Comparison of ENCODE assay signal across 18 cellular contexts in the genomic region with DNA sequence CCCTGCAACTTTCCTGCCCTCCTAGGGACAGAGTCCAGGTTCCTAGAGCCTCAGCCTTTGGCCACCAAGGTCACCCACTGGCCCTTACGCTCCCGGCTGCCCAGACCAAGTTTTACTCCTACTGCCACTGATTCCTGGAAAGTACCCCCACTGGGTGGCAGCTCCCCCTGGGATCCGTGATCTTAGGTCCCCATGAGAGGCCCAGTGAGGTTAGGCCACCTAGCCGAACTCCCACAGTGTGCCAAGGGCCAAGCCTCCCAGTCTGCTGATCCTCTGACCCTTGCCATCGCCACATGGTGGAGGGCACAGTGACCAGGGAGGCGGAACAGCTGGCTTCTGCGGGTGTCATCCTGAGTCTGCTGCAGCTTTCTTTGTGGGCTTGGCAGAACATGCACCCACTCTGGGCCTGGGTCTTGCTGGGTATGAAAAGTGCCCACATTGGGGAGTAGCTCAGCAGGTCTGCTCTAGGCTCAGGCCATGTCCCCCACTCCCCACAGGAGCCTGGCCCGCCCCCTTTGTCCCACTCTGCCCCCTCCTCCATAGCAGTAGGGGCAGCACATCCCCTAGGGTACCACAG. TPM values are rescaled to one million over a fixed set of nuclear protein-coding genes. Genes with fewer than 3 reads are reported as not detected.
DNase-seq lines count a peak whose midpoint lies in the region; ATAC-seq, FAIRE-seq and TF ChIP-seq lines count a peak whose summit lies in the region.
"Had no signal": no experiment of that assay in that cellular context is flagged by ENCODE, and none has a peak within 500 bp of the region (broad histone marks: within the 10 kb centered on the region; RNA-seq: fewer than 3 reads in every experiment).

No MANE protein-coding gene starts in this region.

- peak; percentile 20; the same call in 1 of the 2 replicates for TF ChIP-seq POLR2A in GM12878 (IDR thresholded peaks at IDR 0.05; ENCODE audit: low read depth, low read length)

- CTCF ChIA-PET in GM12878 (lab: Yijun Ruan, JAX), result no interaction called here

- H3K27ac Mint-ChIP-seq in memory B cell, result peak overlapping the region; percentile 41
- H3K27ac Mint-ChIP-seq in stimulated activated naive B cell treated with anti-CD40 and anti-IgM and Interleukin-4, amounts not matched to agents 10 μg/mL and 1 μg/mL and 100 μg/mL, for 72 hours, result peak overlapping the region; percentile 87
- no peak overlapping the region for H3K27ac Mint-ChIP-seq in GM23338
- H3K27ac Mint-ChIP-seq: B cell; CD4-positive, alpha-beta T cell had no signal

- in situ Hi-C loops in GM12878 (cut with MboI), result no loop called here

- no peak for TF ChIP-seq RAD21 in GM12878 (IDR thresholded peaks at IDR 0.05; ENCODE audit: insufficient read depth, low read depth, low read length)

- peaks cover 38% of the 10 kb centered on the region for H3K36me3 Mint-ChIP-seq in memory B cell
- peaks cover 74 to 86% of the 10 kb centered on the region in 2 donors for H3K36me3 Mint-ChIP-seq in stimulated activated naive B cell treated with anti-CD40 and anti-IgM and Interleukin-4, amounts not matched to agents 10 μg/mL and 1 μg/mL and 100 μg/mL, for 72 hours
- peaks cover 33% of the 10 kb centered on the region for H3K36me3 Mint-ChIP-seq in GM23338 (ENCODE audit: low read depth)

- H3K4me2 ChIP-seq in GM12878 (ENCODE audit: control insufficient read depth, insufficient read depth), result no peak overlapping the region
- H3K4me2 ChIP-seq in GM23338, result no peak overlapping the region

- H2AFZ ChIP-seq in GM12878 (ENCODE audit: control insufficient read depth, low read depth, low read length) (no peak overlapping the region), GM23338 (no peak overlapping the region)

- H3K4me3 ChIP-seq in GM12878, result no peak overlapping the region
- H3K4me3 ChIP-seq in GM23338, result no peak overlapping the region

- H3K9ac ChIP-seq in GM12878 (ENCODE audit: control insufficient read depth, insufficient read depth, low read length), result no peak overlapping the region

- H3K79me2 ChIP-seq in GM12878 (ENCODE audit: control insufficient read depth, insufficient read depth, low read length), result no peaks in the 10 kb centered on the region
- H3K79me2 ChIP-seq in GM23338 (replicated peaks; ENCODE audit: insufficient read depth), result no peaks in the 10 kb centered on the region

- POLR2A ChIA-PET in GM12878 (lab: Charles Lee), result no interaction called here

- no peak for FAIRE-seq in GM12878 (lab: Jason Lieb, UNC)
- FAIRE-seq: GM18507, HepG2, HTR-8/SVneo had no signal

- H3K4me1 ChIP-seq in GM12878 (ENCODE audit: control insufficient read depth, insufficient read depth, low read length), result no peaks in the 10 kb centered on the region
- H3K4me1 ChIP-seq in GM23338 (ENCODE audit: insufficient read depth), result no peaks in the 10 kb centered on the region

- no peak for TF ChIP-seq EP300 in GM12878 (IDR thresholded peaks at IDR 0.05; ENCODE audit: borderline replicate concordance in 1 of 2, control insufficient read depth in 1 of 2, low read depth in 2 of 2, low read length in 2 of 2)

- no peak for ATAC-seq in left cardiac atrium
- no peak for ATAC-seq in Right ventricle myocardium inferior
- ATAC-seq in GM12878, result no peak
- ATAC-seq in memory B cell (ENCODE audit: low read depth), result no peak
- no peak for ATAC-seq in stimulated activated naive B cell treated with anti-CD40 and anti-IgM and Interleukin-4, amounts not matched to agents 10 μg/mL and 1 μg/mL and 100 μg/mL, for 72 hours (replicated peaks)
- ATAC-seq in HG03571 (IDR thresholded peaks at IDR 0.05; ENCODE audit: unreplicated experiment), result no peak
- ATAC-seq in GM23338, result no peak
- ATAC-seq: HepG2 had no signal

- peak; percentile 10 for DNase-seq in left cardiac atrium
- DNase-seq in Right ventricle myocardium inferior (ENCODE audit: missing footprints), result no peak
- DNase-seq in GM12878 (ENCODE audit: low read depth, low spot score), result no peak
- DNase-seq in memory B cell (ENCODE audit: low spot score in 2 of 2), result no peak
- DNase-seq in stimulated activated naive B cell treated with anti-CD40 and anti-IgM and Interleukin-4, amounts not matched to agents 10 μg/mL and 1 μg/mL and 100 μg/mL, for 72 hours, result no peak
- DNase-seq in NCI-H82 (lab: John Stamatoyannopoulos, UW), result no peak
- no peak for DNase-seq in GM23338 (ENCODE audit: low spot score)
- DNase-seq: ACHN; C1 segment of cervical spinal cord; Calu3; CD4-positive, alpha-beta T cell; DMS 273 treated with DMSO at 0.1 percent for 48 hours; H9 had no signal

- H3K27me3 ChIP-seq in GM12878 (replicated peaks in 1 of 2; ENCODE audit: control insufficient read depth in 2 of 2, insufficient read depth in 2 of 2, low read length in 1 of 2) (no peaks in the 10 kb centered on the region), GM23338 (ENCODE audit: insufficient read depth) (no peaks in the 10 kb centered on the region)

- H3K9me3 Mint-ChIP-seq in memory B cell (no peaks in the 10 kb centered on the region), GM23338 (no peaks in the 10 kb centered on the region)
- H3K9me3 Mint-ChIP-seq in stimulated activated naive B cell treated with anti-CD40 and anti-IgM and Interleukin-4, amounts not matched to agents 10 μg/mL and 1 μg/mL and 100 μg/mL, for 72 hours, result no peaks in the 10 kb centered on the region
- H3K9me3 Mint-ChIP-seq: CD4-positive, alpha-beta T cell; H9 had no signal

- H3K27me3 Mint-ChIP-seq in memory B cell (no peaks in the 10 kb centered on the region), GM23338 (ENCODE audit: insufficient read depth, low read depth, poor library complexity) (peaks cover 12% of the 10 kb centered on the region)
- no peaks in the 10 kb centered on the region for H3K27me3 Mint-ChIP-seq in stimulated activated naive B cell treated with anti-CD40 and anti-IgM and Interleukin-4, amounts not matched to agents 10 μg/mL and 1 μg/mL and 100 μg/mL, for 72 hours
- H3K27me3 Mint-ChIP-seq: B cell; CD4-positive, alpha-beta T cell had no signal

- H3K4me1 Mint-ChIP-seq in memory B cell (peaks cover 6% of the 10 kb centered on the region), GM23338 (peaks cover 3% of the 10 kb centered on the region)
- peaks cover 2 to 6% of the 10 kb centered on the region in 2 donors for H3K4me1 Mint-ChIP-seq in stimulated activated naive B cell treated with anti-CD40 and anti-IgM and Interleukin-4, amounts not matched to agents 10 μg/mL and 1 μg/mL and 100 μg/mL, for 72 hours
- H3K4me1 Mint-ChIP-seq: B cell had no signal

- TF ChIP-seq CTCF in GM12878 (IDR thresholded peaks at IDR 0.05 in 2 of 3, conservative IDR thresholded peaks at IDR 0.05 in 1 of 3; ENCODE audit: control insufficient read depth in 2 of 3, extremely low read depth in 1 of 3, insufficient read depth in 1 of 3, low read depth in 3 of 3, low read length in 3 of 3), result no peak
- no peak for TF ChIP-seq CTCF in GM23338 (conservative IDR thresholded peaks at IDR 0.05; ENCODE audit: low read depth in 2 of 2)

- H4K20me1 ChIP-seq in GM12878 (ENCODE audit: control insufficient read depth, insufficient read depth), result no peaks in the 10 kb centered on the region
- no peaks in the 10 kb centered on the region for H4K20me1 ChIP-seq in GM23338 (replicated peaks; ENCODE audit: insufficient read depth)

- H3K9me2 ChIP-seq in GM23338 (ENCODE audit: insufficient read depth), result no peaks in the 10 kb centered on the region

- SMC1A ChIA-PET in GM12878 (lab: Charles Lee; ENCODE audit: uncharacterized antibody, unreplicated experiment), result no interaction called here

- intact Hi-C loops in left cardiac atrium (cut with DNase I) (no loop called here), Right ventricle myocardium inferior (cut with DNase I) (no loop called here), GM12878 (cut with micrococcal nuclease; ENCODE audit: unreplicated experiment) (no loop called here)

- 72% methylated on average over 8 of the region's 8 CpGs for WGBS in GM12878 (ENCODE audit: insufficient coverage, insufficient replicate concordance, low lambda C conversion rate, missing lambda C conversion rate)

- H3F3A ChIP-seq in GM23338 (replicated peaks; ENCODE audit: low read depth), result no peaks in the 10 kb centered on the region

- RAD21 ChIA-PET in GM12878 (lab: Charles Lee; ENCODE audit: unreplicated experiment), result no interaction called here

- no peak overlapping the region for H3K4me3 Mint-ChIP-seq in memory B cell
- no peak overlapping the region for H3K4me3 Mint-ChIP-seq in stimulated activated naive B cell treated with anti-CD40 and anti-IgM and Interleukin-4, amounts not matched to agents 10 μg/mL and 1 μg/mL and 100 μg/mL, for 72 hours
- H3K4me3 Mint-ChIP-seq in GM23338, result no peak overlapping the region
- H3K4me3 Mint-ChIP-seq: B cell; CD4-positive, alpha-beta T cell; H9 had no signal

- H3K9me3 ChIP-seq in GM12878 (replicated peaks; ENCODE audit: control insufficient read depth, insufficient read depth, low read length), result no peaks in the 10 kb centered on the region

- H3K27ac ChIP-seq in GM12878 (ENCODE audit: control insufficient read depth, insufficient read depth) (no peak overlapping the region), GM23338 (ENCODE audit: low read depth) (no peak overlapping the region)

- no TSS peak for BruUV-seq in GM12878 (replicated peaks; lab: Mats Ljungman, UMichigan)

- H3K36me3 ChIP-seq in GM12878 (ENCODE audit: control insufficient read depth in 2 of 2, insufficient read depth in 2 of 2, low read length in 1 of 2) (peaks cover 31 to 59% of the 10 kb centered on the region in 2 experiments), GM23338 (ENCODE audit: insufficient read depth) (peaks cover 4% of the 10 kb centered on the region; the same call in 1 of the 2 replicates)

TF ChIP-seq in GM23338, 12 proteins besides CTCF, POLR2A, EP300 and RAD21 (continues in another document):
- TF ChIP-seq ZNF114 (CRISPR knock-in tag; IDR thresholded peaks at IDR 0.05), result no peak

RNA-seq across cellular contexts. Expression of a gene that starts 40.5 kb away (rescaled TPM):
- total RNA-seq in left cardiac atrium (100 to 1,000 TPM; 110 to 155 TPM), Right ventricle myocardium inferior (151 TPM), GM12878 (2014; rRNA removed) (52.1 and 52.4 TPM in 2 replicates), GM12878 (2014; rRNA removed; fragmentation: Illumina TruSeq; extraction: Trizol) (69.0 and 78.3 TPM in 2 replicates), GM12878 (2021) (162 and 180 TPM in 2 replicates)
- 73.4 and 105 TPM in 2 replicates for total RNA-seq in GM12878 (2013; cell fraction: nucleolus; rRNA removed)
- 78.0 TPM for polyA plus RNA-seq in GM12878 (2011; ENCODE audit: low read depth)
- polyA plus RNA-seq in GM12878 (2011; rRNA removed) (111 and 145 TPM in 2 replicates), GM12878 (2014; fragmentation: Illumina TruSeq; extraction: Trizol) (106 and 164 TPM in 2 replicates), GM12878 (2014; fragmentation: Nextera tagmentation; extraction: Ambion mirVana) (10 to 100 TPM; 28.8 to 71.9 TPM), GM12878 (2014; rRNA removed) (127 and 129 TPM in 2 replicates), GM12878 (2016; fragmentation: Nextera tagmentation; extraction: Ambion mirVana) (100 to 1,000 TPM; 129 to 140 TPM), GM23338 (2016; fragmentation: Nextera tagmentation; extraction: Ambion mirVana) (29.5 and 32.1 TPM in 2 replicates)
- 220 and 257 TPM in 2 replicates for polyA plus RNA-seq in GM12878 (2011; cell fraction: cytosol; rRNA removed)
- 250 and 304 TPM in 2 replicates for polyA plus RNA-seq in GM12878 (2011; cell fraction: nucleus; rRNA removed)
- 81.9 and 104 TPM in 2 replicates for polyA plus RNA-seq in GM12878 (2012)
- 132 and 134 TPM in 2 replicates for polyA minus RNA-seq in GM12878 (2011; rRNA and poly(A)+ RNA removed)
- polyA minus RNA-seq in GM12878 (2011; cell fraction: cytosol; rRNA and poly(A)+ RNA removed), result 44.8 and 52.4 TPM in 2 replicates
- polyA minus RNA-seq in GM12878 (2011; cell fraction: nucleus; rRNA and poly(A)+ RNA removed), result 114 and 180 TPM in 2 replicates
- 42.4 and 43.6 TPM in 2 replicates for total RNA-seq in GM23338 (2014; rRNA removed; shearing (Covaris generic))
